ENCODE assay signal across 8 cellular contexts in genomic region chr22:19478466-19479357, GRCh38. TPM values are rescaled to one million over a fixed set of nuclear protein-coding genes. Genes with fewer than 3 reads are reported as not detected.
DNase-seq lines count a peak whose midpoint lies in the region; ATAC-seq and TF ChIP-seq lines count a peak whose summit lies in the region.

UFD1 (minus strand) TSS chr22:19479193; CDS start chr22:19479085, 108 bp downstream.

- H2AFZ ChIP-seq in KMS-11 (ENCODE audit: low read depth): peak within 1 kb of the TSS; percentile 92

- H3K79me2 ChIP-seq in KMS-11 (ENCODE audit: insufficient read depth, low read depth): peaks cover 58% of the 10 kb centered on the region

- H3K36me3 Mint-ChIP-seq in activated naive CD4-positive, alpha-beta T cell treated with anti-CD3 and anti-CD28 coated beads, Interleukin-2, amount 50 U/mL, for 72 hours: peaks cover 26 to 35% of the 10 kb centered on the region in 2 donors
- H3K36me3 Mint-ChIP-seq in osteocyte (ENCODE audit: unreplicated experiment): peaks cover 7% of the 10 kb centered on the region

- H4K20me1 ChIP-seq in KMS-11 (ENCODE audit: insufficient read depth): no peaks in the 10 kb centered on the region; the same call in 1 of the 2 replicates

- H3K4me3 ChIP-seq in KMS-11 (IDR thresholded peaks at IDR 0.05; ENCODE audit: insufficient read depth, low read depth, low read length) (no peak within 1 kb of the TSS), thyroid gland (replicated peaks in 1 of 3) (peak within 1 kb of the TSS; percentile 45 to 85 (median 69))

- no peaks in the 10 kb centered on the region for H3K27me3 Mint-ChIP-seq in osteocyte (ENCODE audit: unreplicated experiment)

- intact Hi-C loops in thyroid gland (cut with DNase I): loop anchor here (10.0 kb wide), 1 partner anchor 294 kb away; no protein-coding TSS in a partner anchor

- 0 to 1% methylated on average over 25 to 42 of the region's 66 CpGs for WGBS in thyroid gland, 2 donors

- H3K4me1 Mint-ChIP-seq in osteocyte (ENCODE audit: unreplicated experiment): peaks cover 29% of the 10 kb centered on the region

- no peak for TF ChIP-seq CTCF in KMS-11 (conservative IDR thresholded peaks at IDR 0.05; ENCODE audit: low read depth, low read length)
- no peak for TF ChIP-seq CTCF in osteocyte (IDR thresholded peaks at IDR 0.05)
- TF ChIP-seq CTCF in thyroid gland (IDR thresholded peaks at IDR 0.05): peak in 1 of 6 experiments; percentile 21

- H3K27ac ChIP-seq in KMS-11 (peak within 1 kb of the TSS; percentile 98), thyroid gland (peak within 1 kb of the TSS; percentile 96 to 99 (median 99))

- TF ChIP-seq POLR2A in thyroid gland (IDR thresholded peaks at IDR 0.05): peak in 1 of 2 donors; percentile 50

- H3K27ac Mint-ChIP-seq in activated naive CD4-positive, alpha-beta T cell treated with anti-CD3 and anti-CD28 coated beads, Interleukin-2, amount 50 U/mL, for 72 hours: peak within 1 kb of the TSS; percentile 100
- H3K27ac Mint-ChIP-seq in osteocyte (ENCODE audit: unreplicated experiment): peak within 1 kb of the TSS; percentile 99

- no peaks in the 10 kb centered on the region for H3K9me3 Mint-ChIP-seq in activated naive CD4-positive, alpha-beta T cell treated with anti-CD3 and anti-CD28 coated beads, Interleukin-2, amount 50 U/mL, for 72 hours
- no peaks in the 10 kb centered on the region for H3K9me3 Mint-ChIP-seq in osteocyte (ENCODE audit: unreplicated experiment)

- H3K4me3 Mint-ChIP-seq in osteocyte (ENCODE audit: unreplicated experiment): peak within 1 kb of the TSS; percentile 91

- H3K9me3 ChIP-seq in ES-I3 (ENCODE audit: control insufficient read depth, insufficient read depth, low read length): no peaks in the 10 kb centered on the region
- H3K9me3 ChIP-seq in thyroid gland: no peaks in the 10 kb centered on the region

- peak within 1 kb of the TSS; percentile 74 for H3K9ac ChIP-seq in ES-I3 (ENCODE audit: low read depth, low read length)
- peak within 1 kb of the TSS; percentile 97 for H3K9ac ChIP-seq in KMS-11

- ATAC-seq in GM21723 (IDR thresholded peaks at IDR 0.05; ENCODE audit: unreplicated experiment): peak; percentile 52
- peak; percentile 66 to 69 for ATAC-seq in activated naive CD4-positive, alpha-beta T cell treated with anti-CD3 and anti-CD28 coated beads, Interleukin-2, amount 50 U/mL, for 72 hours

- no peaks in the 10 kb centered on the region for H3K27me3 ChIP-seq in KMS-11 (ENCODE audit: insufficient read depth, low read depth)
- H3K27me3 ChIP-seq in thyroid gland: no peaks in the 10 kb centered on the region

- DNase-seq in SKM-1 treated with dmso at 0.1 percent for 144 hours (lab: John Stamatoyannopoulos, UW; ENCODE audit: unreplicated experiment): peak; percentile 68
- DNase-seq in activated naive CD4-positive, alpha-beta T cell treated with anti-CD3 and anti-CD28 coated beads, Interleukin-2, amount 50 U/mL, for 72 hours (ENCODE audit: low spot score in 2 of 2): peak; percentile 80 to 87
- peak; percentile 82 for DNase-seq in glomerular visceral epithelial cell (ENCODE audit: extremely low spot score)
- DNase-seq in osteocyte (ENCODE audit: extremely low spot score, unreplicated experiment): peak; percentile 94
- peak; percentile 81 to 85 for DNase-seq in thyroid gland

- peaks cover 8% of the 10 kb centered on the region; the same call in 1 of the 2 replicates for H3K4me1 ChIP-seq in ES-I3 (ENCODE audit: insufficient read depth, low read length)
- H3K4me1 ChIP-seq in KMS-11 (ENCODE audit: low read depth, poor library complexity, severe bottlenecking): peaks cover 22% of the 10 kb centered on the region
- H3K4me1 ChIP-seq in thyroid gland: peaks cover 15 to 16% of the 10 kb centered on the region in 2 donors

- H3K36me3 ChIP-seq in ES-I3 (ENCODE audit: insufficient read depth, low read length) (peaks cover 5% of the 10 kb centered on the region), KMS-11 (ENCODE audit: insufficient read depth) (0 out of 2 replicates have a peak, but pooled peaks cover 3% of the 10 kb centered on the region), thyroid gland (peaks cover 0 to 10% of the 10 kb centered on the region in 2 donors)

- peak within 1 kb of the TSS; percentile 77 for H3K4me2 ChIP-seq in KMS-11

RNA-seq across cellular contexts. Expression of gene UFD1, which starts in this region (rescaled TPM):
- total RNA-seq in activated naive CD4-positive, alpha-beta T cell treated with anti-CD3 and anti-CD28 coated beads, Interleukin-2, amount 50 U/mL, for 72 hours: 100 to 1,000 TPM in 1 of 2 donors, 10 to 100 TPM in 1; 81.7 to 136 TPM
- total RNA-seq in osteocyte (72.5 and 74.9 TPM in 2 replicates), thyroid gland (10 to 100 TPM; 29.3 to 52.7 (median 44.2) TPM)
